In genomic region chr6:71385111-71385822, GRCh38 we compare ENCODE assay signal across 26 cellular contexts.
DNase-seq lines count a peak whose midpoint lies in the region; ATAC-seq and TF ChIP-seq lines count a peak whose summit lies in the region.
"Had no signal": no experiment of that assay in that cellular context is flagged by ENCODE, and none has a peak within 500 bp of the region (broad histone marks: within the 10 kb centered on the region; RNA-seq: fewer than 3 reads in every experiment).

No MANE protein-coding gene starts in this region.

- peaks cover 31% of the 10 kb centered on the region for H3K4me1 Mint-ChIP-seq in GM23338
- H3K4me1 Mint-ChIP-seq: CD14-positive monocyte; central memory CD8-positive, alpha-beta T cell had no signal

- no TSS peak for BruUV-seq in PC-9 (replicated peaks; lab: Mats Ljungman, UMichigan)

- DNase-seq in GM23338 (ENCODE audit: low spot score) (no peak), PC-9 (no peak), hepatocyte (ENCODE audit: low spot score) (no peak), renal cortical epithelial cell (ENCODE audit: low read depth) (peak; percentile 79), omental fat pad (ENCODE audit: low spot score) (no peak), posterior vena cava (ENCODE audit: low spot score) (no peak)
- DNase-seq: activated CD4-positive, alpha-beta T cell treated with anti-CD3 and anti-CD28 coated beads, Interleukin-2, amount 50 U/mL, for 48 hours; activated naive CD4-positive, alpha-beta T cell treated with Interleukin-2 at 50 U/mL for 16 hours; activated T-cell treated with anti-CD3 and anti-CD28 coated beads, Interleukin-2, amount 50 U/mL, for 72 hours; dermis blood vessel endothelial cell; left colon; NCI-H1092 treated with DMSO at 0.1 percent for 48 hours; NCI-H187 treated with DMSO at 0.1 percent for 48 hours; NCI-H510A treated with DMSO at 0.1 percent for 48 hours; posterior cingulate gyrus; SHP77 treated with DMSO at 0.1 percent for 48 hours; stimulated activated CD4-positive, alpha-beta T cell treated with anti-CD3 and anti-CD28 coated beads, Interleukin-15, amount 100 ng/mL, for 24 hours; stimulated activated CD4-positive, alpha-beta T cell treated with anti-CD3 and anti-CD28 coated beads, Interleukin-4, amount 100 ng/mL, for 4 hours; T-helper 2 cell; trophoblast cell had no signal

- H3K4me2 ChIP-seq in GM23338: no peak overlapping the region
- peak overlapping the region; percentile 56 for H3K4me2 ChIP-seq in PC-9
- H3K4me2 ChIP-seq in hepatocyte: peak overlapping the region; percentile 28
- H3K4me2 ChIP-seq: neural progenitor cell had no signal

- no peak overlapping the region for H3K4me3 ChIP-seq in GM23338
- H3K4me3 ChIP-seq in PC-9: peak overlapping the region; percentile 18; the same call in 1 of the 2 replicates
- H3K4me3 ChIP-seq in hepatocyte: no peak overlapping the region
- H3K4me3 ChIP-seq: gastroesophageal sphincter, neural progenitor cell had no signal

- no peaks in the 10 kb centered on the region for H3K27me3 ChIP-seq in GM23338 (ENCODE audit: insufficient read depth)
- no peaks in the 10 kb centered on the region for H3K27me3 ChIP-seq in PC-9 (ENCODE audit: insufficient read depth, low read depth)
- no peaks in the 10 kb centered on the region for H3K27me3 ChIP-seq in hepatocyte
- H3K27me3 ChIP-seq: gastroesophageal sphincter, neural progenitor cell had no signal

- H3K9me3 Mint-ChIP-seq in GM23338: no peaks in the 10 kb centered on the region
- H3K9me3 Mint-ChIP-seq: activated T-cell treated with anti-CD3 and anti-CD28 coated beads, Interleukin-2, amount 50 U/mL, for 72 hours; CD14-positive monocyte; central memory CD8-positive, alpha-beta T cell; neural progenitor cell had no signal

- H3F3A ChIP-seq in GM23338 (replicated peaks; ENCODE audit: low read depth) (no peaks in the 10 kb centered on the region), PC-9 (ENCODE audit: insufficient read depth, low read depth) (peaks cover 15% of the 10 kb centered on the region)

- no peaks in the 10 kb centered on the region for H3K27me3 Mint-ChIP-seq in GM23338 (ENCODE audit: insufficient read depth, low read depth, poor library complexity)

- H3K9me3 ChIP-seq in PC-9 (ENCODE audit: insufficient read depth, low read depth): no peaks in the 10 kb centered on the region
- no peaks in the 10 kb centered on the region for H3K9me3 ChIP-seq in hepatocyte (ENCODE audit: low read depth)
- H3K9me3 ChIP-seq: gastroesophageal sphincter had no signal

- TF ChIP-seq CTCF in GM23338 (conservative IDR thresholded peaks at IDR 0.05; ENCODE audit: low read depth in 2 of 2) (no peak), PC-9 (conservative IDR thresholded peaks at IDR 0.05) (no peak), hepatocyte (IDR thresholded peaks at IDR 0.05; ENCODE audit: poor library complexity) (no peak), omental fat pad (IDR thresholded peaks at IDR 0.05) (no peak)

- H2AFZ ChIP-seq in GM23338 (no peak overlapping the region), PC-9 (no peak overlapping the region), hepatocyte (no peak overlapping the region)
- H2AFZ ChIP-seq: neural progenitor cell had no signal

- no peaks in the 10 kb centered on the region for H3K79me2 ChIP-seq in GM23338 (replicated peaks; ENCODE audit: insufficient read depth)
- peaks cover 20% of the 10 kb centered on the region for H3K79me2 ChIP-seq in PC-9 (ENCODE audit: low read depth)
- no peaks in the 10 kb centered on the region for H3K79me2 ChIP-seq in hepatocyte

- no peaks in the 10 kb centered on the region for H3K36me3 Mint-ChIP-seq in GM23338 (ENCODE audit: low read depth)
- H3K36me3 Mint-ChIP-seq: CD14-positive monocyte had no signal

- intact Hi-C loops in PC-9 (cut with micrococcal nuclease; ENCODE audit: unreplicated experiment): loop anchor here (2.0 to 10.0 kb wide), 2 partner anchors 220 to 700 kb away; no protein-coding TSS in a partner anchor
- intact Hi-C loops in posterior vena cava (cut with DNase I): loop anchor here in 1 of 2 donors (10.0 kb wide), 1 partner anchor 120 kb away; no protein-coding TSS in a partner anchor

- H3K9me2 ChIP-seq in GM23338 (ENCODE audit: insufficient read depth) (no peaks in the 10 kb centered on the region), PC-9 (ENCODE audit: insufficient read depth) (no peaks in the 10 kb centered on the region), hepatocyte (replicated peaks; ENCODE audit: insufficient read depth) (no peaks in the 10 kb centered on the region)

- CTCF ChIA-PET in PC-9 (lab: Charles Lee): interaction anchor here (0.6 to 1.4 kb wide), 5 partner anchors 51 to 194 kb away, joined by 3 to 5 read pairs (median 3); no protein-coding TSS in a partner anchor

- H3K4me1 ChIP-seq in GM23338 (ENCODE audit: insufficient read depth) (peaks cover 22% of the 10 kb centered on the region), PC-9 (replicated peaks; ENCODE audit: insufficient read depth) (peaks cover 47% of the 10 kb centered on the region), hepatocyte (ENCODE audit: insufficient read depth) (peaks cover 16% of the 10 kb centered on the region)

- peak overlapping the region; percentile 31; the same call in 1 of the 2 replicates for H3K27ac Mint-ChIP-seq in GM23338
- H3K27ac Mint-ChIP-seq: activated T-cell treated with anti-CD3 and anti-CD28 coated beads, Interleukin-2, amount 50 U/mL, for 72 hours; CD14-positive monocyte; neural progenitor cell had no signal

- H4K20me1 ChIP-seq in GM23338 (replicated peaks; ENCODE audit: insufficient read depth) (no peaks in the 10 kb centered on the region), PC-9 (ENCODE audit: insufficient read depth) (no peaks in the 10 kb centered on the region), hepatocyte (ENCODE audit: insufficient read depth, poor library complexity, severe bottlenecking) (no peaks in the 10 kb centered on the region)

- 46% methylated on average over 1 of the region's 1 CpG for WGBS in hepatocyte (ENCODE audit: low lambda C conversion rate, missing lambda C conversion rate)

- POLR2A ChIA-PET in PC-9 (lab: Charles Lee; ENCODE audit: unreplicated experiment): interaction anchor here (0.6 to 0.9 kb wide), 4 partner anchors 29 to 83 kb away, joined by 3 to 16 read pairs (median 8); no protein-coding TSS in a partner anchor

- H3K36me3 ChIP-seq in GM23338 (ENCODE audit: insufficient read depth) (no peaks in the 10 kb centered on the region), PC-9 (ENCODE audit: low read depth) (peaks cover 20% of the 10 kb centered on the region), hepatocyte (replicated peaks; ENCODE audit: insufficient read depth, low read depth) (no peaks in the 10 kb centered on the region)
- H3K36me3 ChIP-seq: neural progenitor cell had no signal

- no peak overlapping the region for H3K27ac ChIP-seq in GM23338 (ENCODE audit: low read depth)
- peak overlapping the region; percentile 80 for H3K27ac ChIP-seq in PC-9
- no peak overlapping the region for H3K27ac ChIP-seq in hepatocyte
- H3K27ac ChIP-seq: neural progenitor cell had no signal

- no peak overlapping the region for H3K4me3 Mint-ChIP-seq in GM23338
- H3K4me3 Mint-ChIP-seq: activated T-cell treated with anti-CD3 and anti-CD28 coated beads, Interleukin-2, amount 50 U/mL, for 72 hours; CD14-positive monocyte; central memory CD8-positive, alpha-beta T cell; neural progenitor cell had no signal

- ATAC-seq in GM23338: no peak
- ATAC-seq in omental fat pad (ENCODE audit: low FRiP score): no peak
- ATAC-seq in HG02884 (IDR thresholded peaks at IDR 0.05; ENCODE audit: unreplicated experiment): no peak
- ATAC-seq: activated T-cell treated with anti-CD3 and anti-CD28 coated beads, Interleukin-2, amount 50 U/mL, for 72 hours; gastroesophageal sphincter; left colon; sciatic nerve had no signal

TF ChIP-seq in GM23338, 12 proteins besides CTCF, POLR2A, EP300 and RAD21 (continues in another document):
- TF ChIP-seq POLR2AphosphoS5 (IDR thresholded peaks at IDR 0.05; ENCODE audit: low read depth): no peak
